In genomic region chr12:108802666-108803036, GRCh38 we compare ENCODE assay signal across 9 cellular contexts. TPM values are rescaled to one million over a fixed set of nuclear protein-coding genes. Genes with fewer than 3 reads are reported as not detected.
DNase-seq lines count a peak whose midpoint lies in the region; ATAC-seq and TF ChIP-seq lines count a peak whose summit lies in the region.
"Had no signal": no experiment of that assay in that cellular context is flagged by ENCODE, and none has a peak within 500 bp of the region (broad histone marks: within the 10 kb centered on the region; RNA-seq: fewer than 3 reads in every experiment).

No MANE protein-coding gene starts in this region.

- H3K36me3 ChIP-seq in heart right ventricle: peaks cover 0 to 98% (median 51%) of the 10 kb centered on the region in 9 donors
- H3K36me3 ChIP-seq in uterus: no peaks in the 10 kb centered on the region
- peaks cover 16% of the 10 kb centered on the region for H3K36me3 ChIP-seq in PC-9 (ENCODE audit: low read depth)

- no peaks in the 10 kb centered on the region for H3K9me3 ChIP-seq in heart right ventricle
- H3K9me3 ChIP-seq in uterus: no peaks in the 10 kb centered on the region
- no peaks in the 10 kb centered on the region for H3K9me3 ChIP-seq in PC-9 (ENCODE audit: insufficient read depth, low read depth)

- TF ChIP-seq CTCF in heart right ventricle (IDR thresholded peaks at IDR 0.05) (no peak), fibroblast of mammary gland (conservative IDR thresholded peaks at IDR 0.05; ENCODE audit: control insufficient read depth, insufficient read depth, low read depth, low read length) (no peak), omental fat pad (IDR thresholded peaks at IDR 0.05) (no peak), uterus (IDR thresholded peaks at IDR 0.05) (no peak), PC-9 (conservative IDR thresholded peaks at IDR 0.05) (no peak)

- H2AFZ ChIP-seq in PC-9: no peak overlapping the region

- H3K27ac ChIP-seq in heart right ventricle (peak overlapping the region; percentile 79 to 91 (median 87)), uterus (peak overlapping the region; percentile 96), PC-9 (no peak overlapping the region)

- POLR2A ChIA-PET in PC-9 (lab: Charles Lee; ENCODE audit: unreplicated experiment): no interaction called here

- TF ChIP-seq POLR2A in uterus (IDR thresholded peaks at IDR 0.05): no peak

- H3K4me3 ChIP-seq in heart right ventricle (peak overlapping the region in 8 of 10 donors; percentile 9 to 37 (median 21)), fibroblast of mammary gland (ENCODE audit: control insufficient read depth, low read depth, low read length) (peak overlapping the region; percentile 6), uterus (no peak overlapping the region), PC-9 (no peak overlapping the region)

- ATAC-seq in heart right ventricle (peak in 1 of 8 donors; percentile 4), left ventricle myocardium superior (no peak), omental fat pad (ENCODE audit: low FRiP score) (peak; percentile 21), HG03196 (IDR thresholded peaks at IDR 0.05; ENCODE audit: unreplicated experiment) (no peak)

- DNase-seq in heart right ventricle: no peak
- no peak for DNase-seq in left ventricle myocardium superior
- no peak for DNase-seq in fibroblast of mammary gland (ENCODE audit: low read depth)
- DNase-seq in omental fat pad (ENCODE audit: low spot score): no peak
- DNase-seq in uterus: no peak
- no peak for DNase-seq in GOT3 (lab: John Stamatoyannopoulos, UW)
- no peak for DNase-seq in PC-9
- DNase-seq: central memory CD4-positive, alpha-beta T cell had no signal

- peaks cover 20% of the 10 kb centered on the region for H3F3A ChIP-seq in PC-9 (ENCODE audit: insufficient read depth, low read depth)

- BruUV-seq in PC-9 (replicated peaks; lab: Mats Ljungman, UMichigan): no TSS peak

- intact Hi-C loops in heart right ventricle (cut with DNase I): loop anchor here (1.0 to 10.0 kb wide), 26 partner anchors 48 to 292 kb away; partner anchors contain the start of genes ISCU (in 6 of the 10), CORO1C (in 5 of the 10), SART3 (in 4 of the 10) and SSH1 (in 3 of the 10)
- intact Hi-C loops in left ventricle myocardium superior (cut with micrococcal nuclease): loop anchor here (2.0 kb wide), 1 partner anchor 138 kb away; no protein-coding TSS in a partner anchor
- intact Hi-C loops in uterus (cut with DNase I; ENCODE audit: low total_unique reads): loop anchor here (2.0 to 10.0 kb wide), 2 partner anchors 68 to 138 kb away; partner anchors contain the start of gene CORO1C
- intact Hi-C loops in PC-9 (cut with micrococcal nuclease; ENCODE audit: unreplicated experiment): loop anchor here (1.0 to 2.0 kb wide), 5 partner anchors 52 to 290 kb away; partner anchors contain the start of gene ALKBH2

- no peaks in the 10 kb centered on the region for H3K9me2 ChIP-seq in PC-9 (ENCODE audit: insufficient read depth)

- no peak overlapping the region for H3K4me2 ChIP-seq in PC-9

- 10 to 11% methylated on average over 4 of the region's 4 CpGs for WGBS in heart right ventricle, 2 donors

- H4K20me1 ChIP-seq in PC-9 (ENCODE audit: insufficient read depth): no peaks in the 10 kb centered on the region

- no peaks in the 10 kb centered on the region for H3K79me2 ChIP-seq in PC-9 (ENCODE audit: low read depth)

- CTCF ChIA-PET in PC-9 (lab: Charles Lee): interaction anchor here (0.7 to 1.8 kb wide), 2 partner anchors 79 to 137 kb away, joined by 8 to 10 read pairs; no protein-coding TSS in a partner anchor

- H3K4me1 ChIP-seq in heart right ventricle: peaks cover 20 to 90% (median 62%) of the 10 kb centered on the region in 9 donors
- peaks cover 9 to 14% of the 10 kb centered on the region in 2 donors for H3K4me1 ChIP-seq in uterus
- H3K4me1 ChIP-seq in PC-9 (replicated peaks; ENCODE audit: insufficient read depth): no peaks in the 10 kb centered on the region

- H3K27me3 ChIP-seq in heart right ventricle (no peaks in the 10 kb centered on the region), uterus (no peaks in the 10 kb centered on the region), PC-9 (ENCODE audit: insufficient read depth, low read depth) (no peaks in the 10 kb centered on the region)

RNA-seq across cellular contexts. Expression of gene SSH1, which starts 54.7 kb away (rescaled TPM):
- total RNA-seq in heart right ventricle (10 to 100 TPM; 28.4 to 48.7 (median 35.1) TPM), left ventricle myocardium superior (31.2 TPM), omental fat pad (10 to 100 TPM; 16.4 to 26.5 (median 22.0) TPM), uterus (10 to 100 TPM in 2 of 4 donors, 1 to 10 TPM in 2; 8.7 to 55.4 (median 10.7) TPM), PC-9 (2021) (54.5 and 62.1 TPM in 2 replicates)
- polyA plus RNA-seq in heart right ventricle: 1 to 10 TPM; 4.2 to 7.5 TPM

Comparison
In these comparisons a context has a peak if more than half of its experiments do, and no peak if none do; other contexts are left out.
1. H3K4me3 ChIP-seq: peak in heart right ventricle (8 of 10) and fibroblast of mammary gland (single experiment); none in uterus (0 of 2) and PC-9 (single experiment).